16 cellular contexts compared by ENCODE assay signal in genomic region chr19:15398501-15399233, GRCh38.
"Had no signal": no experiment of that assay in that cellular context is flagged by ENCODE, and none has a peak within 500 bp of the region (broad histone marks: within the 10 kb centered on the region; RNA-seq: fewer than 3 reads in every experiment).

No MANE protein-coding gene starts in this region.

- DNase-seq: activated CD4-positive, alpha-beta T cell treated with anti-CD3 and anti-CD28 coated beads, Interleukin-2, amount 50 U/mL, for 48 hours; activated naive CD4-positive, alpha-beta T cell treated with anti-CD3 and anti-CD28 coated beads, Interleukin-2, amount 50 U/mL, for 16 hours; activated T-cell treated with anti-CD3 and anti-CD28 coated beads, Interleukin-2, amount 50 U/mL, for 1 hour; hippocampal formation; left ventricle myocardium inferior; mesenchymal stem cell; nucleus accumbens; stimulated activated naive CD4-positive, alpha-beta T cell treated with Interleukin-2 at 50 U/mL for 16 hours; T-helper 17 cell; trophoblast cell; WERI-Rb-1 had no signal

- H3K9me3 ChIP-seq: left ventricle myocardium inferior, prostate gland, suprapubic skin had no signal

- FAIRE-seq: keratinocyte had no signal

- H3K27ac ChIP-seq: left ventricle myocardium inferior, prostate gland, suprapubic skin, WERI-Rb-1 had no signal

- ATAC-seq: esophagus mucosa, T-helper 17 cell had no signal

- H3K4me3 ChIP-seq: dorsolateral prefrontal cortex, left ventricle myocardium inferior, prostate gland, suprapubic skin had no signal

- H3K27me3 ChIP-seq: dorsolateral prefrontal cortex, suprapubic skin had no signal

- H3K4me1 ChIP-seq: prostate gland had no signal
